ENCODE assay signal across 1 cellular context in genomic region chr21:28992526-28993292, GRCh38.
TF ChIP-seq lines count a peak whose summit lies in the region.

Gene LTN1 (minus strand): TSS chr21:28992877. CDS start chr21:28992805, 72 bp downstream.

TF ChIP-seq in HEK293, 187 proteins besides CTCF, POLR2A, EP300 and RAD21 (continued from another document):
- TF ChIP-seq ZNF692 (tag by site-specific recombination; IDR thresholded peaks at IDR 0.05) (peak; percentile 84), ZNF341 (tag by site-specific recombination; IDR thresholded peaks at IDR 0.05; ENCODE audit: low read depth) (peak; percentile 77), ZBTB7A (tag by site-specific recombination; IDR thresholded peaks at IDR 0.05; ENCODE audit: low read depth) (no peak), YY2 (tag by site-specific recombination; IDR thresholded peaks at IDR 0.05) (no peak), HOXA7 (CRISPR knock-in tag; IDR thresholded peaks at IDR 0.05; ENCODE audit: borderline replicate concordance) (no peak), ZNF513 (tag by site-specific recombination; IDR thresholded peaks at IDR 0.05) (no peak), ZNF518A (tag by site-specific recombination; conservative IDR thresholded peaks at IDR 0.05; ENCODE audit: low read depth) (peak; percentile 99), ZNF623 (tag by site-specific recombination; IDR thresholded peaks at IDR 0.05) (peak; percentile 30; the same call in 1 of the 2 replicates), ZNF394 (tag by site-specific recombination; IDR thresholded peaks at IDR 0.05; ENCODE audit: borderline replicate concordance) (peak; percentile 80; the same call in 1 of the 2 replicates), ZFP37 (tag by site-specific recombination; IDR thresholded peaks at IDR 0.05) (peak; percentile 56), PRDM2 (tag by site-specific recombination; IDR thresholded peaks at IDR 0.05; ENCODE audit: borderline replicate concordance) (no peak), ZSCAN4 (tag by site-specific recombination; IDR thresholded peaks at IDR 0.05) (peak; percentile 46; the same call in 1 of the 2 replicates)
